In genomic region chr6:27811383-27811782, GRCh38 we compare ENCODE assay signal across 10 cellular contexts.
DNase-seq lines count a peak whose midpoint lies in the region; ATAC-seq, FAIRE-seq and TF ChIP-seq lines count a peak whose summit lies in the region.
"Had no signal": no experiment of that assay in that cellular context is flagged by ENCODE, and none has a peak within 500 bp of the region (broad histone marks: within the 10 kb centered on the region; RNA-seq: fewer than 3 reads in every experiment).

No MANE protein-coding gene starts in this region.

- H3K27me3 Mint-ChIP-seq in activated naive CD4-positive, alpha-beta T cell treated with anti-CD3 and anti-CD28 coated beads, Interleukin-2, amount 10 ng/mL, durations not matched to agents 7 days and 5 days = peaks cover 5% of the 10 kb centered on the region
- no peaks in the 10 kb centered on the region for H3K27me3 Mint-ChIP-seq in T-helper 1 cell treated with Interleukin-12 subunit alpha and Interleukin-12 subunit beta and Interleukin-4 antibody, amounts not matched to agents 30 μg/mL and 1 μg/mL, for 36 hours (ENCODE audit: low read depth)

- no peaks in the 10 kb centered on the region for H3K36me3 ChIP-seq in thoracic aorta

- H3K4me3 ChIP-seq in fibroblast of mammary gland (ENCODE audit: control insufficient read depth, low read depth, low read length) (peak overlapping the region; percentile 75), thoracic aorta (peak overlapping the region; percentile 73), dorsolateral prefrontal cortex (no peak overlapping the region)

- DNase-seq in activated naive CD4-positive, alpha-beta T cell treated with anti-CD3 and anti-CD28 coated beads, Interleukin-2, amount 10 ng/mL, durations not matched to agents 7 days and 5 days = no peak
- no peak for DNase-seq in activated naive CD4-positive, alpha-beta T cell treated with Interleukin-2 at 50 U/mL for 16 hours
- DNase-seq in fibroblast of mammary gland (ENCODE audit: low read depth) (no peak), thoracic aorta (ENCODE audit: low spot score) (no peak), urothelium cell line (ENCODE audit: low spot score) (no peak), dorsolateral prefrontal cortex (no peak)
- DNase-seq: COR-L47 had no signal

- ATAC-seq in thoracic aorta (ENCODE audit: insufficient number of reproducible peaks, low FRiP score, low read depth) (no peak), GM21786 (IDR thresholded peaks at IDR 0.05; ENCODE audit: unreplicated experiment) (no peak)

- H3K9me3 Mint-ChIP-seq in activated naive CD4-positive, alpha-beta T cell treated with anti-CD3 and anti-CD28 coated beads, Interleukin-2, amount 10 ng/mL, durations not matched to agents 7 days and 5 days = no peaks in the 10 kb centered on the region
- no peaks in the 10 kb centered on the region for H3K9me3 Mint-ChIP-seq in T-helper 1 cell treated with Interleukin-12 subunit alpha and Interleukin-12 subunit beta and Interleukin-4 antibody, amounts not matched to agents 30 μg/mL and 1 μg/mL, for 36 hours

- TF ChIP-seq CTCF in fibroblast of mammary gland (conservative IDR thresholded peaks at IDR 0.05; ENCODE audit: control insufficient read depth, insufficient read depth, low read depth, low read length) = no peak
- TF ChIP-seq CTCF in thoracic aorta (IDR thresholded peaks at IDR 0.05) = no peak
- no peak for TF ChIP-seq CTCF in dorsolateral prefrontal cortex (IDR thresholded peaks at IDR 0.05 in 54 of 56, conservative IDR thresholded peaks at IDR 0.05 in 2 of 56; ENCODE audit: low read depth in 1 of 56, partially characterized antibody in 56 of 56)

- H3K36me3 Mint-ChIP-seq in activated naive CD4-positive, alpha-beta T cell treated with anti-CD3 and anti-CD28 coated beads, Interleukin-2, amount 10 ng/mL, durations not matched to agents 7 days and 5 days = peaks cover 10% of the 10 kb centered on the region
- H3K36me3 Mint-ChIP-seq in T-helper 1 cell treated with Interleukin-12 subunit alpha and Interleukin-12 subunit beta and Interleukin-4 antibody, amounts not matched to agents 30 μg/mL and 1 μg/mL, for 36 hours (ENCODE audit: low read depth) = peaks cover 6% of the 10 kb centered on the region

- H3K27me3 ChIP-seq in thoracic aorta (replicated peaks; ENCODE audit: insufficient read depth) (no peaks in the 10 kb centered on the region), dorsolateral prefrontal cortex (peaks cover 0 to 98% (median 74%) of the 10 kb centered on the region in 45 donors)

- H3K4me1 Mint-ChIP-seq in activated naive CD4-positive, alpha-beta T cell treated with anti-CD3 and anti-CD28 coated beads, Interleukin-2, amount 10 ng/mL, durations not matched to agents 7 days and 5 days = peaks cover 69% of the 10 kb centered on the region
- peaks cover 66% of the 10 kb centered on the region for H3K4me1 Mint-ChIP-seq in T-helper 1 cell treated with Interleukin-12 subunit alpha and Interleukin-12 subunit beta and Interleukin-4 antibody, amounts not matched to agents 30 μg/mL and 1 μg/mL, for 36 hours (ENCODE audit: low read depth)

- no peak for FAIRE-seq in urothelium cell line (lab: Jason Lieb, UNC)
- FAIRE-seq: islet of Langerhans had no signal

- H3K27ac ChIP-seq in thoracic aorta (peak overlapping the region; percentile 84 to 87), dorsolateral prefrontal cortex (no peak overlapping the region)

- intact Hi-C loops in dorsolateral prefrontal cortex (cut with DNase I) = no loop called here

- H3K9me3 ChIP-seq in thoracic aorta = no peaks in the 10 kb centered on the region

- CTCF ChIA-PET in activated naive CD4-positive, alpha-beta T cell treated with anti-CD3 and anti-CD28 coated beads, Interleukin-2, amount 10 ng/mL, durations not matched to agents 7 days and 5 days (lab: Charles Lee) = no interaction called here

- peak overlapping the region; percentile 100 for H3K27ac Mint-ChIP-seq in activated naive CD4-positive, alpha-beta T cell treated with anti-CD3 and anti-CD28 coated beads, Interleukin-2, amount 10 ng/mL, durations not matched to agents 7 days and 5 days
- peak overlapping the region; percentile 100 for H3K27ac Mint-ChIP-seq in T-helper 1 cell treated with Interleukin-12 subunit alpha and Interleukin-12 subunit beta and Interleukin-4 antibody, amounts not matched to agents 30 μg/mL and 1 μg/mL, for 36 hours

- peaks cover 14 to 27% of the 10 kb centered on the region in 2 donors for H3K4me1 ChIP-seq in thoracic aorta (ENCODE audit: control insufficient read depth in 1 of 2, low read depth in 2 of 2)

- peak overlapping the region; percentile 89 for H3K4me3 Mint-ChIP-seq in activated naive CD4-positive, alpha-beta T cell treated with anti-CD3 and anti-CD28 coated beads, Interleukin-2, amount 10 ng/mL, durations not matched to agents 7 days and 5 days
- H3K4me3 Mint-ChIP-seq in T-helper 1 cell treated with Interleukin-12 subunit alpha and Interleukin-12 subunit beta and Interleukin-4 antibody, amounts not matched to agents 30 μg/mL and 1 μg/mL, for 36 hours = peak overlapping the region; percentile 84

Comparison
In these comparisons a context has a peak if more than half of its experiments do, and no peak if none do; other contexts are left out.
1. H3K4me3 ChIP-seq: peak in fibroblast of mammary gland (single experiment) and thoracic aorta (single experiment); none in dorsolateral prefrontal cortex (0 of 59).
2. H3K27ac ChIP-seq: peak in thoracic aorta (2 of 2); none in dorsolateral prefrontal cortex (0 of 59).